ENCODE assay signal across 23 cellular contexts in genomic region chr1:245641384-245641783, GRCh38.
"Had no signal": no experiment of that assay in that cellular context is flagged by ENCODE, and none has a peak within 500 bp of the region (broad histone marks: within the 10 kb centered on the region; RNA-seq: fewer than 3 reads in every experiment).

No MANE protein-coding gene starts in this region.

- H3K27me3 ChIP-seq: SJCRH30 had no signal

- DNase-seq: Kasumi-1, KG1, MM.1S, NCI-H1092 treated with DMSO at 0.1 percent for 48 hours, NCI-H1436, NCI-H187, NCI-H2029, NCI-H2081 treated with DMSO at 0.1 percent for 48 hours, NCI-H2171, NCI-H226, NCI-H446, NCI-H510A, NCI-H524 treated with DMSO at 0.1 percent for 48 hours, NCI-H69, NCI-H774, PC-3, SHP77 treated with DMSO at 0.1 percent for 48 hours, SJCRH30 had no signal

- H3K4me3 ChIP-seq: SJCRH30 had no signal

- H3K36me3 ChIP-seq: SJCRH30 had no signal

- H3K27ac ChIP-seq: HL-60, SJCRH30 had no signal

- ATAC-seq: Panc1, PC-3, Right ventricle myocardium inferior, SK-N-SH treated with all-trans-retinoic acid at 6 μM for 48 hours had no signal

- FAIRE-seq: HTR-8/SVneo had no signal

- H3K4me1 ChIP-seq: SJCRH30 had no signal
